Comparison of ENCODE assay signal across 11 cellular contexts in the genomic region with DNA sequence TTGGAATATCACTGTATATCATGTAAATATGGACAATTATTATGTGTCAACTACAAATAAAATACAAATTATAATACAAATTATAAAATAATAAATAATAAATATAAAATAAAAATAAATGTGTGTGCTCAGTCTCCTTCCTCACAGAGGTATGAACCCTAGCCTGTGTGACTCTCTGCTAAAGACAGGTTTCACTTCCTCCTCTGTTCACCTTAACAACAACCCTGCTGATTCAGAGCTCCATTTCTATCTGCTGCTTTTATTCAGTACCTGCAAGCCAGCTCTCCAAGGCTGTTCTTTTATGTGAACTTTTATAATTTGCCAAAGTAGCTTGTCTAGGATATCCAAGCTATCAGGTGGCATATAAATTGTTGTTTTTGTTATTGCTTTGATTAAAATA.
A peak's percentile ranks its signal among the peaks of the same experiment; 100 is the strongest.
DNase-seq lines count a peak whose midpoint lies in the region; ATAC-seq and TF ChIP-seq lines count a peak whose summit lies in the region.
"Had no signal": no experiment of that assay in that cellular context is flagged by ENCODE, and none has a peak within 500 bp of the region (broad histone marks: within the 10 kb centered on the region; RNA-seq: fewer than 3 reads in every experiment).

No MANE protein-coding gene starts in this region.

- CTCF ChIA-PET in PC-3 (lab: Charles Lee): no interaction called here

- H3K4me2 ChIP-seq in PC-3 (ENCODE audit: low read length) (no peak overlapping the region), GM23248 (ENCODE audit: unreplicated experiment) (no peak overlapping the region)

- H4K20me1 ChIP-seq in PC-3 (ENCODE audit: low read length): no peaks in the 10 kb centered on the region
- no peaks in the 10 kb centered on the region for H4K20me1 ChIP-seq in GM23248 (ENCODE audit: insufficient read depth)

- H3K4me1 ChIP-seq in PC-3 (ENCODE audit: insufficient read depth, low read length) (no peaks in the 10 kb centered on the region), GM23248 (ENCODE audit: insufficient read depth) (no peaks in the 10 kb centered on the region)

- BruUV-seq in PC-3 (replicated peaks; lab: Mats Ljungman, UMichigan): no TSS peak

- no peaks in the 10 kb centered on the region; the same call in 1 of the 2 replicates for H3K9me3 ChIP-seq in PC-3 (ENCODE audit: low read length)
- no peaks in the 10 kb centered on the region for H3K9me3 ChIP-seq in GM23248 (ENCODE audit: low read depth)

- POLR2A ChIA-PET in PC-3 (lab: Charles Lee; ENCODE audit: unreplicated experiment): no interaction called here

- H3K4me3 ChIP-seq in GM12865 (ENCODE audit: low read depth, low read length) (peak overlapping the region; percentile 20; the same call in 1 of the 2 replicates), PC-3 (ENCODE audit: low read length) (no peak overlapping the region), GM23248 (no peak overlapping the region), coronary artery (no peak overlapping the region)

- DNase-seq in GM12865 (ENCODE audit: low read depth): peak; percentile 82
- DNase-seq in PC-3: no peak
- no peak for DNase-seq in GM23248
- DNase-seq in coronary artery (ENCODE audit: low spot score): no peak
- no peak for DNase-seq in SIG-M5 (lab: John Stamatoyannopoulos, UW)
- DNase-seq: activated CD4-positive, alpha-beta memory T cell treated with anti-CD3 and anti-CD28 coated beads for 36 hours; NCI-H2029 had no signal

- H3K79me2 ChIP-seq in PC-3 (ENCODE audit: low read length) (no peaks in the 10 kb centered on the region), GM23248 (ENCODE audit: insufficient read depth) (no peaks in the 10 kb centered on the region)

- in situ Hi-C loops in GM23248 (cut with MboI): no loop called here

- no peak overlapping the region for H2AFZ ChIP-seq in PC-3 (ENCODE audit: low read length)
- H2AFZ ChIP-seq in GM23248: no peak overlapping the region

- TF ChIP-seq CTCF in GM12865 (IDR thresholded peaks at IDR 0.05; ENCODE audit: insufficient read depth, low read depth, low read length, missing control alignments): no peak
- no peak for TF ChIP-seq CTCF in PC-3 (conservative IDR thresholded peaks at IDR 0.05; ENCODE audit: low read depth, low read length)
- TF ChIP-seq CTCF in coronary artery (IDR thresholded peaks at IDR 0.05): no peak

- H3F3A ChIP-seq in PC-3 (ENCODE audit: low read length, unreplicated experiment) (no peaks in the 10 kb centered on the region), GM23248 (ENCODE audit: insufficient read depth) (no peaks in the 10 kb centered on the region)

- H3K9me2 ChIP-seq in PC-3 (replicated peaks; ENCODE audit: low read length) (no peaks in the 10 kb centered on the region), GM23248 (ENCODE audit: insufficient read depth) (no peaks in the 10 kb centered on the region)

- peak; percentile 98 for ATAC-seq in GM19395 (IDR thresholded peaks at IDR 0.05; ENCODE audit: unreplicated experiment)
- ATAC-seq in HG02852 (IDR thresholded peaks at IDR 0.05; ENCODE audit: unreplicated experiment): peak; percentile 99
- ATAC-seq in HG03571 (IDR thresholded peaks at IDR 0.05; ENCODE audit: unreplicated experiment): peak; percentile 98
- ATAC-seq in PC-3: no peak
- ATAC-seq: sciatic nerve had no signal

- H3K9ac ChIP-seq in PC-3 (ENCODE audit: low read length) (no peak overlapping the region), GM23248 (no peak overlapping the region)

- no peak overlapping the region for H3K27ac ChIP-seq in PC-3 (ENCODE audit: low read length)
- no peak overlapping the region for H3K27ac ChIP-seq in GM23248
- no peak overlapping the region for H3K27ac ChIP-seq in coronary artery

- H3K27me3 ChIP-seq in PC-3 (ENCODE audit: low read length) (0 out of 2 replicates have a peak, but pooled peaks cover 3% of the 10 kb centered on the region), GM23248 (replicated peaks; ENCODE audit: insufficient read depth) (no peaks in the 10 kb centered on the region)

- H3K36me3 ChIP-seq in PC-3 (ENCODE audit: low read depth, low read length): no peaks in the 10 kb centered on the region
- no peaks in the 10 kb centered on the region for H3K36me3 ChIP-seq in GM23248 (ENCODE audit: low read depth)

- intact Hi-C loops in PC-3 (cut with micrococcal nuclease): no loop called here
